ENCODE assay signal across 10 cellular contexts in the genomic region with DNA sequence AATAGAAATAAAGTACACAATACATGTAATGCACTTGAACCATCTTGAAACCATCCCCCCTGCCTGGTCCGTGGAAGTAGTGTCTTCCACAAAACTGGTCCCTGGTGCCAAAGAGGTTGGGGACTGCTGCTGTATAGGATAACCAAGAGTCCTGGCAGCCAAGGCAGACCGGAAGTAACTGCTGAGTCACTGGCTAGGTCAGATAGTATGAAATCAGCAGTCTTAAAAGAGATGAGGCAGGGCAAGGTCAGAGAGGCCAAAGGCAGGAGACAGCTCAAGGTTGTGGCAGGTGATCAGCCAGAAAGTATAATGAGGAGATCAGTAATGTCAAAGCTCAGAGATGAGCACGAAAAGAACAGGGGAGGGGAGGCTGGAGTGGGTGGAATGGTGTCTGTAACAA.
A peak's percentile ranks its signal among the peaks of the same experiment; 100 is the strongest.
DNase-seq lines count a peak whose midpoint lies in the region; ATAC-seq, FAIRE-seq and TF ChIP-seq lines count a peak whose summit lies in the region.
"Had no signal": no experiment of that assay in that cellular context is flagged by ENCODE, and none has a peak within 500 bp of the region (broad histone marks: within the 10 kb centered on the region; RNA-seq: fewer than 3 reads in every experiment).

No MANE protein-coding gene starts in this region.

- no peak for TF ChIP-seq CTCF in endothelial cell of umbilical vein (IDR thresholded peaks at IDR 0.05; ENCODE audit: extremely low read depth in 1 of 2, insufficient read depth in 1 of 2, low read depth in 1 of 2, low read length in 2 of 2)
- no peak for TF ChIP-seq CTCF in endodermal cell (conservative IDR thresholded peaks at IDR 0.05)

- TF ChIP-seq POLR2A in endothelial cell of umbilical vein (IDR thresholded peaks at IDR 0.05; ENCODE audit: low read depth, low read length), result no peak

- ATAC-seq in GM21447 (IDR thresholded peaks at IDR 0.05; ENCODE audit: unreplicated experiment), result peak; percentile 48
- ATAC-seq in GM18498 (IDR thresholded peaks at IDR 0.05; ENCODE audit: unreplicated experiment), result no peak
- ATAC-seq: activated CD8-positive, alpha-beta T cell treated with anti-CD3 and anti-CD28 coated beads for 36 hours had no signal

- intact Hi-C loops in endothelial cell of umbilical vein (cut with micrococcal nuclease), result no loop called here

- no peaks in the 10 kb centered on the region for H3K36me3 Mint-ChIP-seq in endodermal cell (ENCODE audit: low read depth)

- CTCF ChIA-PET in endothelial cell of umbilical vein (lab: Charles Lee), result no interaction called here

- H2AFZ ChIP-seq in endothelial cell of umbilical vein (ENCODE audit: low read depth, low read length), result no peak overlapping the region

- H3K9me3 ChIP-seq in endothelial cell of umbilical vein (replicated peaks; ENCODE audit: control insufficient read depth, insufficient read depth, low read length), result no peaks in the 10 kb centered on the region
- no peaks in the 10 kb centered on the region for H3K9me3 ChIP-seq in endodermal cell (ENCODE audit: control insufficient read depth, low read length)

- peaks cover 2% of the 10 kb centered on the region for H3K27me3 Mint-ChIP-seq in endodermal cell (ENCODE audit: insufficient read depth)

- H3K4me3 Mint-ChIP-seq in endodermal cell, result no peak overlapping the region
- H3K4me3 Mint-ChIP-seq: activated CD8-positive, alpha-beta T cell treated with anti-CD3 and anti-CD28 coated beads for 36 hours; B cell had no signal

- DNase-seq in A172 (ENCODE audit: low spot score), result peak; percentile 81
- DNase-seq in NCI-H2227 treated with DMSO at 0.1 percent for 48 hours (lab: John Stamatoyannopoulos, UW), result peak; percentile 60
- DNase-seq in endothelial cell of umbilical vein (ENCODE audit: low read depth, low spot score), result peak; percentile 39
- no peak for DNase-seq in endodermal cell
- no peak for DNase-seq in NCI-H774 (lab: John Stamatoyannopoulos, UW)
- no peak for DNase-seq in stimulated activated CD4-positive, alpha-beta T cell treated with anti-CD3 and anti-CD28 coated beads, Interleukin-15, amount 100 ng/mL, for 24 hours
- DNase-seq: activated CD8-positive, alpha-beta T cell treated with anti-CD3 and anti-CD28 coated beads for 36 hours had no signal

- no peaks in the 10 kb centered on the region for H3K9me3 Mint-ChIP-seq in endodermal cell
- H3K9me3 Mint-ChIP-seq: activated CD8-positive, alpha-beta T cell treated with anti-CD3 and anti-CD28 coated beads for 36 hours had no signal

- no TSS peak for BruUV-seq in endothelial cell of umbilical vein (replicated peaks; lab: Mats Ljungman, UMichigan)

- H3K27me3 ChIP-seq in endothelial cell of umbilical vein (ENCODE audit: control insufficient read depth in 2 of 2, insufficient read depth in 2 of 2, low read length in 2 of 2) (no peaks in the 10 kb centered on the region), endodermal cell (ENCODE audit: control insufficient read depth, insufficient read depth, low read length, poor library complexity, severe bottlenecking) (no peaks in the 10 kb centered on the region)

- H3K4me3 ChIP-seq in endothelial cell of umbilical vein (replicated peaks in 1 of 3; ENCODE audit: insufficient read depth in 1 of 3, low read depth in 1 of 3, low read length in 3 of 3) (no peak overlapping the region), endodermal cell (ENCODE audit: low read length) (no peak overlapping the region)

- no peak overlapping the region for H3K9ac ChIP-seq in endothelial cell of umbilical vein (replicated peaks; ENCODE audit: extremely low read depth, insufficient read depth, low read length)
- H3K9ac ChIP-seq in endodermal cell (ENCODE audit: extremely low read depth, low read length, poor library complexity, severe bottlenecking), result no peak overlapping the region

- no peak overlapping the region for H3K27ac Mint-ChIP-seq in endodermal cell
- H3K27ac Mint-ChIP-seq: activated CD8-positive, alpha-beta T cell treated with anti-CD3 and anti-CD28 coated beads for 36 hours; B cell had no signal

- H3K36me3 ChIP-seq in endothelial cell of umbilical vein (ENCODE audit: control insufficient read depth in 2 of 2, extremely low read depth in 1 of 2, insufficient read depth in 2 of 2, low read length in 2 of 2) (no peaks in the 10 kb centered on the region), endodermal cell (ENCODE audit: control insufficient read depth, insufficient read depth, low read length) (no peaks in the 10 kb centered on the region)

- H3K4me1 Mint-ChIP-seq in endodermal cell, result peaks cover 4% of the 10 kb centered on the region

- H4K20me1 ChIP-seq in endothelial cell of umbilical vein (replicated peaks; ENCODE audit: control insufficient read depth, extremely low read depth, insufficient read depth, low read length), result no peaks in the 10 kb centered on the region

- H3K9me1 ChIP-seq in endothelial cell of umbilical vein (replicated peaks; ENCODE audit: control insufficient read depth, extremely low read depth, insufficient read depth, low read length), result no peaks in the 10 kb centered on the region

- dilution Hi-C loops in endothelial cell of umbilical vein (cut with MboI; ENCODE audit: extremely low pct_ligation_motif_present, low sequenced_read_pairs), result no loop called here

- FAIRE-seq in endothelial cell of umbilical vein (lab: Jason Lieb, UNC), result no peak

- no peak overlapping the region for H3K4me2 ChIP-seq in endothelial cell of umbilical vein (ENCODE audit: insufficient read depth, low read length)

- POLR2A ChIA-PET in endothelial cell of umbilical vein (lab: Charles Lee), result no interaction called here

- H3K27ac ChIP-seq in endothelial cell of umbilical vein (ENCODE audit: insufficient read depth, low read depth, low read length), result no peak overlapping the region
- no peak overlapping the region for H3K27ac ChIP-seq in endodermal cell (ENCODE audit: low read depth, low read length)

- H3K4me1 ChIP-seq in endothelial cell of umbilical vein (ENCODE audit: control insufficient read depth, extremely low read depth, insufficient read depth, low read length) (no peaks in the 10 kb centered on the region), endodermal cell (ENCODE audit: control insufficient read depth, insufficient read depth, low read length) (no peaks in the 10 kb centered on the region)

- H3K79me2 ChIP-seq in endothelial cell of umbilical vein (ENCODE audit: control insufficient read depth, insufficient read depth, low read length), result no peaks in the 10 kb centered on the region

- 88 to 100% methylated on average over 1 to 3 of the region's 3 CpGs for WGBS in endodermal cell (ENCODE audit: insufficient coverage in 1 of 2, insufficient read length in 1 of 2), 2 experiments

TF ChIP-seq in endothelial cell of umbilical vein, 7 proteins besides CTCF, POLR2A, EP300 and RAD21:
- TF ChIP-seq FOS (IDR thresholded peaks at IDR 0.05; ENCODE audit: borderline replicate concordance, insufficient read depth, low read length) (peak; percentile 36), POLR2AphosphoS5 (IDR thresholded peaks at IDR 0.05; ENCODE audit: insufficient read depth, low read depth, low read length) (no peak)
TF ChIP-seq in endothelial cell of umbilical vein: peak in this region for 1.

Comparison
In these comparisons a context has a peak if more than half of its experiments do, and no peak if none do; other contexts are left out.
1. DNase-seq: peak in A172 (single experiment), NCI-H2227 treated with DMSO at 0.1 percent for 48 hours (single experiment) and endothelial cell of umbilical vein (single experiment); none in endodermal cell (single experiment), NCI-H774 (single experiment) and stimulated activated CD4-positive, alpha-beta T cell treated with anti-CD3 and anti-CD28 coated beads, Interleukin-15, amount 100 ng/mL, for 24 hours (single experiment).